In genomic region chr4:69330345-69330744, GRCh38 we compare ENCODE assay signal across 25 cellular contexts. TPM values are rescaled to one million over a fixed set of nuclear protein-coding genes. Genes with fewer than 3 reads are reported as not detected.
"Had no signal": no experiment of that assay in that cellular context is flagged by ENCODE, and none has a peak within 500 bp of the region (broad histone marks: within the 10 kb centered on the region; RNA-seq: fewer than 3 reads in every experiment).

No MANE protein-coding gene starts in this region.

- H3K4me1 ChIP-seq: left lung, lower lobe of right lung, parathyroid adenoma, psoas muscle, suprapubic skin, thyroid gland, uterus had no signal

- H3K9ac ChIP-seq: parathyroid adenoma had no signal

- H3K36me3 Mint-ChIP-seq: memory B cell; natural killer cell treated with Interleukin-12 subunit alpha and Interleukin-12 subunit beta and Interleukin-15 and Interleukin-18, amount 100 ng/mL, for 72 hours; stimulated activated effector memory CD8-positive, alpha-beta T cell treated with anti-CD3 and anti-CD28 coated beads, Interleukin-12 subunit alpha, Interleukin-12 subunit beta, amount 100 ng/mL, for 72 hours; type B pancreatic cell had no signal

- H3K27ac ChIP-seq: epithelial cell of prostate, left lung, lower lobe of right lung, parathyroid adenoma, psoas muscle, suprapubic skin, thyroid gland, uterus had no signal

- H3K4me3 Mint-ChIP-seq: central memory CD8-positive, alpha-beta T cell; dendritic cell treated with granulocyte-macrophage colony-stimulating factor and Interleukin-4, amounts not matched to agents 40 ng/mL and 50 ng/mL, for 4 days; effector memory CD8-positive, alpha-beta T cell; memory B cell; mesothelial cell of epicardium; natural killer cell treated with Interleukin-12 subunit alpha and Interleukin-12 subunit beta and Interleukin-15 and Interleukin-18, amount 100 ng/mL, for 72 hours; stimulated activated effector memory CD8-positive, alpha-beta T cell treated with anti-CD3 and anti-CD28 coated beads, Interleukin-12 subunit alpha, Interleukin-12 subunit beta, amount 100 ng/mL, for 72 hours; type B pancreatic cell had no signal

- H3K4me3 ChIP-seq: left lung, lower lobe of right lung, psoas muscle, suprapubic skin, thyroid gland, uterus had no signal

- H3K27ac Mint-ChIP-seq: dendritic cell treated with granulocyte-macrophage colony-stimulating factor and Interleukin-4, amounts not matched to agents 40 ng/mL and 50 ng/mL, for 4 days; effector memory CD8-positive, alpha-beta T cell; memory B cell; mesothelial cell of epicardium; natural killer cell treated with Interleukin-12 subunit alpha and Interleukin-12 subunit beta and Interleukin-15 and Interleukin-18, amount 100 ng/mL, for 72 hours; stimulated activated effector memory CD8-positive, alpha-beta T cell treated with anti-CD3 and anti-CD28 coated beads, Interleukin-12 subunit alpha, Interleukin-12 subunit beta, amount 100 ng/mL, for 72 hours; type B pancreatic cell had no signal

- H3K9me3 Mint-ChIP-seq: central memory CD8-positive, alpha-beta T cell; dendritic cell treated with granulocyte-macrophage colony-stimulating factor and Interleukin-4, amounts not matched to agents 40 ng/mL and 50 ng/mL, for 4 days; natural killer cell treated with Interleukin-12 subunit alpha and Interleukin-12 subunit beta and Interleukin-15 and Interleukin-18, amount 100 ng/mL, for 72 hours; type B pancreatic cell had no signal

- H3K9me3 ChIP-seq: left lung, lower lobe of right lung, psoas muscle, suprapubic skin, thyroid gland, uterus had no signal

- H3K27me3 Mint-ChIP-seq: central memory CD8-positive, alpha-beta T cell; dendritic cell treated with granulocyte-macrophage colony-stimulating factor and Interleukin-4, amounts not matched to agents 40 ng/mL and 50 ng/mL, for 4 days; effector memory CD8-positive, alpha-beta T cell; memory B cell; natural killer cell treated with Interleukin-12 subunit alpha and Interleukin-12 subunit beta and Interleukin-15 and Interleukin-18, amount 100 ng/mL, for 72 hours; type B pancreatic cell had no signal

- DNase-seq: effector memory CD8-positive, alpha-beta T cell; foreskin melanocyte; head of caudate nucleus; hippocampal formation; kidney glomerular epithelial cell; left lung; lower lobe of right lung; occipital lobe; psoas muscle; retina; stimulated activated CD4-positive, alpha-beta T cell treated with anti-CD3 and anti-CD28 coated beads, Interleukin-4, amount 100 ng/mL, for 1 hour; stimulated activated CD8-positive, alpha-beta memory T cell treated with anti-CD3 and anti-CD28 coated beads, Interleukin-4, amount 100 ng/mL, for 48 hours; stimulated activated naive CD8-positive, alpha-beta T cell treated with anti-CD3 and anti-CD28 coated beads, Interleukin-15, Interleukin-2, amounts not matched to agents 100 U/mL and 50 U/mL, for 24 hours; thyroid gland; uterus had no signal

- H3K36me3 ChIP-seq: left lung, lower lobe of right lung, suprapubic skin, thyroid gland, uterus had no signal

- H3K4me1 Mint-ChIP-seq: central memory CD8-positive, alpha-beta T cell; memory B cell; mesothelial cell of epicardium; stimulated activated effector memory CD8-positive, alpha-beta T cell treated with anti-CD3 and anti-CD28 coated beads, Interleukin-12 subunit alpha, Interleukin-12 subunit beta, amount 100 ng/mL, for 72 hours had no signal

RNA-seq across cellular contexts. Expression of gene UGT2B28, which starts 50.1 kb away (rescaled TPM):
- total RNA-seq: left lung; lower lobe of right lung; mesothelial cell of epicardium; natural killer cell treated with Interleukin-12 subunit alpha and Interleukin-12 subunit beta and Interleukin-15 and Interleukin-18, amount 100 ng/mL, for 72 hours; occipital lobe; psoas muscle; thyroid gland; uterus had no signal
- polyA plus RNA-seq: psoas muscle had no signal
